Comparison of ENCODE assay signal across 19 cellular contexts in genomic region chr9:75914002-75914401, GRCh38. TPM values are rescaled to one million over a fixed set of nuclear protein-coding genes. Genes with fewer than 3 reads are reported as not detected.
DNase-seq lines count a peak whose midpoint lies in the region; ATAC-seq, FAIRE-seq and TF ChIP-seq lines count a peak whose summit lies in the region.
"Had no signal": no experiment of that assay in that cellular context is flagged by ENCODE, and none has a peak within 500 bp of the region (broad histone marks: within the 10 kb centered on the region; RNA-seq: fewer than 3 reads in every experiment).

No MANE protein-coding gene starts in this region.

- CTCF ChIA-PET in HepG2 (lab: Yijun Ruan, JAX; ENCODE audit: low intra/inter-chr PET ratio, low total read pairs), result no interaction called here

- H3K9ac ChIP-seq in HepG2 (ENCODE audit: insufficient read depth, low read depth, low read length), result no peak overlapping the region

- intact Hi-C loops in HepG2 (cut with micrococcal nuclease; ENCODE audit: unreplicated experiment), result no loop called here
- intact Hi-C loops in psoas muscle (cut with DNase I), result no loop called here

- POLR2A ChIA-PET in HepG2 (lab: Yijun Ruan, JAX), result no interaction called here

- peaks cover 20% of the 10 kb centered on the region for H3K4me1 ChIP-seq in hepatocyte (ENCODE audit: insufficient read depth)
- no peaks in the 10 kb centered on the region for H3K4me1 ChIP-seq in HepG2 (ENCODE audit: insufficient read depth, low read length)
- H3K4me1 ChIP-seq in psoas muscle, result no peaks in the 10 kb centered on the region
- H3K4me1 ChIP-seq: BE2C, HAP-1 had no signal

- H3K79me2 ChIP-seq in hepatocyte, result peaks cover 96% of the 10 kb centered on the region
- H3K79me2 ChIP-seq in HepG2 (ENCODE audit: insufficient read depth, low read length), result no peaks in the 10 kb centered on the region

- H3K4me3 ChIP-seq in hepatocyte, result no peak overlapping the region
- H3K4me3 ChIP-seq in HepG2 (replicated peaks in 1 of 3; ENCODE audit: insufficient read depth in 1 of 3, low read depth in 2 of 3, low read length in 3 of 3), result no peak overlapping the region
- no peak overlapping the region for H3K4me3 ChIP-seq in psoas muscle
- H3K4me3 ChIP-seq: HAP-1 had no signal

- 75% methylated on average over 4 of the region's 4 CpGs for WGBS in hepatocyte (ENCODE audit: low lambda C conversion rate, missing lambda C conversion rate)
- WGBS in HepG2 (ENCODE audit: low lambda C conversion rate), result 12% methylated on average over 4 of the region's 4 CpGs
- WGBS in psoas muscle, 3 donors, result 95 to 99% (median 98%) methylated on average over 4 of the region's 4 CpGs

- no peak for TF ChIP-seq RAD21 in HepG2 (CRISPR knock-in tag; IDR thresholded peaks at IDR 0.05)

- ATAC-seq in HepG2 (no peak), psoas muscle (no peak)

- H3K36me3 ChIP-seq in hepatocyte (replicated peaks; ENCODE audit: insufficient read depth, low read depth) (no peaks in the 10 kb centered on the region), HepG2 (replicated peaks in 1 of 2; ENCODE audit: control insufficient read depth in 1 of 2, insufficient read depth in 2 of 2, low read length in 2 of 2) (no peaks in the 10 kb centered on the region), psoas muscle (ENCODE audit: insufficient read depth in 1 of 2, low read depth in 1 of 2) (no peaks in the 10 kb centered on the region)
- H3K36me3 ChIP-seq: BE2C, HAP-1 had no signal

- no peaks in the 10 kb centered on the region for H3K9me3 ChIP-seq in hepatocyte (ENCODE audit: low read depth)
- no peaks in the 10 kb centered on the region for H3K9me3 ChIP-seq in HepG2 (ENCODE audit: low read length)
- no peaks in the 10 kb centered on the region for H3K9me3 ChIP-seq in psoas muscle
- H3K9me3 ChIP-seq: BE2C had no signal

- H4K20me1 ChIP-seq in hepatocyte (ENCODE audit: insufficient read depth, poor library complexity, severe bottlenecking), result peaks cover 3% of the 10 kb centered on the region
- H4K20me1 ChIP-seq in HepG2 (ENCODE audit: insufficient read depth, low read length), result no peaks in the 10 kb centered on the region

- TF ChIP-seq CTCF in hepatocyte (IDR thresholded peaks at IDR 0.05; ENCODE audit: poor library complexity) (no peak), HepG2 (CRISPR knock-in tag; IDR thresholded peaks at IDR 0.05) (no peak), psoas muscle (IDR thresholded peaks at IDR 0.05) (no peak)

- no TSS peak for BruUV-seq in HepG2 (replicated peaks; lab: Mats Ljungman, UMichigan)

- H3K4me2 ChIP-seq in hepatocyte, result no peak overlapping the region
- H3K4me2 ChIP-seq in HepG2 (ENCODE audit: low read depth, low read length), result no peak overlapping the region

- in situ Hi-C loops in Caki2 (cut with HindIII; ENCODE audit: low pct_unique_long_range_greater_than_20kb, low sequenced_read_pairs), result no loop called here
- in situ Hi-C loops in HepG2 (cut with HindIII; ENCODE audit: extremely low pct_ligation_motif_present, low pct_unique_long_range_greater_than_20kb), result no loop called here

- H3K9me2 ChIP-seq in hepatocyte (replicated peaks; ENCODE audit: insufficient read depth), result no peaks in the 10 kb centered on the region

- no peak for FAIRE-seq in HepG2 (lab: Jason Lieb, UNC)
- no peak for FAIRE-seq in GM12891 (lab: Jason Lieb, UNC)
- FAIRE-seq: GM19239, H1 had no signal

- TF ChIP-seq EP300 in HepG2 (IDR thresholded peaks at IDR 0.05; ENCODE audit: low read depth in 2 of 2, low read length in 2 of 2) (no peak), HepG2 (CRISPR knock-in tag; IDR thresholded peaks at IDR 0.05; ENCODE audit: borderline replicate concordance) (no peak)

- H3K27me3 ChIP-seq in hepatocyte (no peaks in the 10 kb centered on the region), HepG2 (ENCODE audit: control insufficient read depth in 1 of 2, insufficient read depth in 2 of 2, low read length in 2 of 2) (no peaks in the 10 kb centered on the region), psoas muscle (ENCODE audit: insufficient read depth in 3 of 3, low read length in 2 of 3) (no peaks in the 10 kb centered on the region)

- DNase-seq in Caki2 (ENCODE audit: low read depth) (peak; percentile 83), hepatocyte (ENCODE audit: low spot score) (peak; percentile 23), HepG2 (ENCODE audit: low spot score) (no peak), renal cortical epithelial cell (ENCODE audit: low read depth) (peak; percentile 89), psoas muscle (no peak), NCI-H524 treated with DMSO at 0.1 percent for 48 hours (lab: John Stamatoyannopoulos, UW) (no peak), GM12891 (ENCODE audit: insufficient read length, low spot score) (no peak), DMS153 (lab: John Stamatoyannopoulos, UW) (no peak)
- DNase-seq: 8988T; BE2C; C1 segment of cervical spinal cord; CD4-positive, CD25-positive, alpha-beta regulatory T cell; CD8-positive, alpha-beta memory T cell; COR-L47; DMS79 treated with DMSO at 0.1 percent for 48 hours; GF-D8 had no signal

- H2AFZ ChIP-seq in hepatocyte, result no peak overlapping the region
- no peak overlapping the region for H2AFZ ChIP-seq in HepG2 (ENCODE audit: low read length)

- TF ChIP-seq POLR2A in HepG2 (IDR thresholded peaks at IDR 0.05; ENCODE audit: insufficient read depth in 1 of 2, low read depth in 2 of 2, low read length in 2 of 2) (no peak), GM12891 (IDR thresholded peaks at IDR 0.05; ENCODE audit: low read depth, low read length) (no peak)

- H3K27ac ChIP-seq in hepatocyte (peak overlapping the region; percentile 85), HepG2 (ENCODE audit: extremely low read length, insufficient read depth, low read length) (no peak overlapping the region), psoas muscle (no peak overlapping the region)

TF ChIP-seq in HepG2, 621 proteins besides CTCF, POLR2A, EP300 and RAD21 (continues in another document):
- TF ChIP-seq MAFK (conservative IDR thresholded peaks at IDR 0.05 in 1 of 2, IDR thresholded peaks at IDR 0.05 in 1 of 2; ENCODE audit: low read length in 2 of 2) (0 out of 4 replicates have a peak, but pooled peaks have one; percentile 9 to 16), RBAK (CRISPR knock-in tag; IDR thresholded peaks at IDR 0.05) (no peak)

TF ChIP-seq in GM12891, 5 proteins besides CTCF, POLR2A, EP300 and RAD21:
- no peak for TF ChIP-seq PAX5 (IDR thresholded peaks at IDR 0.05; ENCODE audit: insufficient read depth, low read length, severe bottlenecking)
- no peak for TF ChIP-seq TAF1 (IDR thresholded peaks at IDR 0.05; ENCODE audit: low read depth, low read length)
- no peak for TF ChIP-seq POU2F2 (IDR thresholded peaks at IDR 0.05; ENCODE audit: low read depth, low read length)
- TF ChIP-seq SPI1 (IDR thresholded peaks at IDR 0.05; ENCODE audit: low read depth, low read length), result no peak
- no peak for TF ChIP-seq POLR2AphosphoS5 (IDR thresholded peaks at IDR 0.05; ENCODE audit: low read depth, low read length)

RNA-seq across cellular contexts. Expression of gene PCSK5, which starts 23.5 kb away (rescaled TPM):
- total RNA-seq in Caki2 (2014; rRNA removed; shearing (Covaris generic); ENCODE audit: low replicate concordance), result 104 and 109 TPM in 2 replicates
- total RNA-seq in hepatocyte (67.5 and 71.7 TPM in 2 replicates), HepG2 (2016; rRNA removed; fragmentation: Illumina TruSeq; extraction: Trizol) (0.11 and 0.55 TPM in 2 replicates), renal cortical epithelial cell (28.8 and 57.4 TPM in 2 replicates), psoas muscle (1 to 10 TPM; 1.8 to 4.4 (median 3.7) TPM)
- polyA plus RNA-seq in hepatocyte (59.1 and 61.0 TPM in 2 replicates), HepG2 (2011; rRNA removed) (0.39 and 0.66 TPM in 2 replicates), psoas muscle (1 to 10 TPM in 1 of 3 donors, under 1 TPM in 2; 0.75 to 2.3 (median 0.79) TPM)
- total RNA-seq in HepG2 (2016; cell fraction: cytosol; rRNA removed; fragmentation: Illumina TruSeq; extraction: Trizol; ENCODE audit: low read depth), result 0.20 and 0.35 TPM in 2 replicates
- total RNA-seq in HepG2 (2016; cell fraction: insoluble cytoplasmic fraction; rRNA removed; fragmentation: Illumina TruSeq; extraction: Trizol), result 0.15 and 0.39 TPM in 2 replicates
- total RNA-seq in HepG2 (2016; cell fraction: membrane; rRNA removed; fragmentation: Illumina TruSeq; extraction: Trizol), result 0.14 and 0.19 TPM in 2 replicates
- 0.81 and 1.3 TPM in 2 replicates for total RNA-seq in HepG2 (2016; cell fraction: nucleus; rRNA removed; fragmentation: Illumina TruSeq; extraction: Trizol)
- polyA plus RNA-seq in HepG2 (2011; cell fraction: cytosol; rRNA removed), result 0.42 and 0.55 TPM in 2 replicates
- polyA plus RNA-seq in HepG2 (2011; cell fraction: nucleus; rRNA removed), result 0.48 and 0.82 TPM in 2 replicates
- 0.13 and 0.63 TPM in 2 replicates for polyA plus RNA-seq in HepG2 (2012)
- 0.02 TPM in 1 of 2 replicates, not detected in the other for polyA plus RNA-seq in HepG2 (2016; cell fraction: cytosol; fragmentation: Illumina TruSeq; extraction: Trizol; ENCODE audit: low read depth)
- polyA plus RNA-seq in HepG2 (2016; cell fraction: insoluble cytoplasmic fraction; fragmentation: Illumina TruSeq; extraction: Trizol; ENCODE audit: low read depth), result 0.15 and 0.16 TPM in 2 replicates
- 0.05 and 0.18 TPM in 2 replicates for polyA plus RNA-seq in HepG2 (2016; cell fraction: membrane; fragmentation: Illumina TruSeq; extraction: Trizol; ENCODE audit: low read depth)
- 0.66 and 0.85 TPM in 2 replicates for polyA plus RNA-seq in HepG2 (2016; cell fraction: nucleus; fragmentation: Illumina TruSeq; extraction: Trizol; ENCODE audit: insufficient read depth, low read depth)
- 2.1 TPM in 1 of 2 replicates, not detected in the other for polyA minus RNA-seq in HepG2 (2011; rRNA and poly(A)+ RNA removed; ENCODE audit: low replicate concordance)
- polyA minus RNA-seq in HepG2 (2011; cell fraction: cytosol; rRNA and poly(A)+ RNA removed), result 0.30 and 0.88 TPM in 2 replicates
- 1.9 and 3.5 TPM in 2 replicates for polyA minus RNA-seq in HepG2 (2011; cell fraction: nucleus; rRNA and poly(A)+ RNA removed)
- polyA plus RNA-seq in GM12891 (2012; ENCODE audit: low read depth, missing spikeins), result not detected

Comparison
In these comparisons a context has a peak if more than half of its experiments do, and no peak if none do; other contexts are left out.
1. DNase-seq: peak in Caki2 (single experiment), hepatocyte (single experiment) and renal cortical epithelial cell (single experiment); none in HepG2 (single experiment), psoas muscle (0 of 2), NCI-H524 treated with DMSO at 0.1 percent for 48 hours (single experiment), GM12891 (single experiment) and DMS153 (single experiment).